1 cellular context compared by ENCODE assay signal in genomic region chr13:85631801-85632200, GRCh38.
TF ChIP-seq lines count a peak whose summit lies in the region.

No MANE protein-coding gene starts in this region.

TF ChIP-seq in IMR-90, 13 proteins besides CTCF, POLR2A, EP300 and RAD21:
- TF ChIP-seq RFX5 (IDR thresholded peaks at IDR 0.05; ENCODE audit: low read depth, low read length) (no peak), FOS (IDR thresholded peaks at IDR 0.05; ENCODE audit: low read depth, low read length) (no peak), MAFK (IDR thresholded peaks at IDR 0.05; ENCODE audit: low read depth, low read length) (no peak), MAZ (IDR thresholded peaks at IDR 0.05; ENCODE audit: borderline replicate concordance, low read depth, low read length) (no peak), CHD1 (IDR thresholded peaks at IDR 0.05; ENCODE audit: low read depth, low read length) (no peak), SMC3 (IDR thresholded peaks at IDR 0.05; ENCODE audit: low read depth, low read length) (no peak), MXI1 (IDR thresholded peaks at IDR 0.05; ENCODE audit: borderline replicate concordance, low read depth, low read length) (no peak), USF2 (IDR thresholded peaks at IDR 0.05; ENCODE audit: low read depth, low read length) (no peak), RCOR1 (IDR thresholded peaks at IDR 0.05; ENCODE audit: insufficient replicate concordance, low read length) (no peak)
